Comparison of ENCODE assay signal across 9 cellular contexts in genomic region chr11:57640068-57640800, GRCh38. TPM values are rescaled to one million over a fixed set of nuclear protein-coding genes. Genes with fewer than 3 reads are reported as not detected.
DNase-seq lines count a peak whose midpoint lies in the region; ATAC-seq and TF ChIP-seq lines count a peak whose summit lies in the region.
"Had no signal": no experiment of that assay in that cellular context is flagged by ENCODE, and none has a peak within 500 bp of the region (broad histone marks: within the 10 kb centered on the region; RNA-seq: fewer than 3 reads in every experiment).

No MANE protein-coding gene starts in this region.

- no peaks in the 10 kb centered on the region for H3K9me3 ChIP-seq in GM23248 (ENCODE audit: low read depth)
- no peaks in the 10 kb centered on the region for H3K9me3 ChIP-seq in SK-N-MC (ENCODE audit: low read depth, low read length)
- no peaks in the 10 kb centered on the region for H3K9me3 ChIP-seq in psoas muscle

- no peak overlapping the region for H2AFZ ChIP-seq in GM23248

- H3K27ac ChIP-seq in GM23248 (no peak overlapping the region), SK-N-MC (peak overlapping the region; percentile 92), psoas muscle (no peak overlapping the region)

- peaks cover 44% of the 10 kb centered on the region for H3K79me2 ChIP-seq in GM23248 (ENCODE audit: insufficient read depth)

- H3K36me3 Mint-ChIP-seq in glutamatergic neuron (ENCODE audit: unreplicated experiment) = no peaks in the 10 kb centered on the region
- H3K36me3 Mint-ChIP-seq in Calu3 (ENCODE audit: insufficient read depth, unreplicated experiment) = peaks cover 12% of the 10 kb centered on the region

- peak overlapping the region; percentile 91 for H3K4me2 ChIP-seq in GM23248 (ENCODE audit: unreplicated experiment)

- H3K9me3 Mint-ChIP-seq in glutamatergic neuron (ENCODE audit: unreplicated experiment) = peaks cover 18% of the 10 kb centered on the region
- H3K9me3 Mint-ChIP-seq in Calu3 (ENCODE audit: low read depth, unreplicated experiment) = no peaks in the 10 kb centered on the region

- H3K4me1 ChIP-seq in GM23248 (ENCODE audit: insufficient read depth) = peaks cover 14% of the 10 kb centered on the region
- peaks cover 15% of the 10 kb centered on the region for H3K4me1 ChIP-seq in psoas muscle

- peaks cover 39% of the 10 kb centered on the region for H3K4me1 Mint-ChIP-seq in glutamatergic neuron (ENCODE audit: low read depth, unreplicated experiment)
- H3K4me1 Mint-ChIP-seq in Calu3 (ENCODE audit: low read depth, unreplicated experiment) = peaks cover 5% of the 10 kb centered on the region

- H3K9me2 ChIP-seq in GM23248 (ENCODE audit: insufficient read depth) = no peaks in the 10 kb centered on the region

- 86% methylated on average over 9 of the region's 9 CpGs for WGBS in GM23248 (ENCODE audit: low coverage in 1 of 2, low lambda C conversion rate in 2 of 2, missing lambda C conversion rate in 2 of 2), 2 experiments
- WGBS in psoas muscle, 3 donors = 50 to 55% (median 54%) methylated on average over 9 of the region's 9 CpGs

- H3F3A ChIP-seq in GM23248 (ENCODE audit: insufficient read depth) = peaks cover 25% of the 10 kb centered on the region

- TF ChIP-seq CTCF in glutamatergic neuron (IDR thresholded peaks at IDR 0.05; ENCODE audit: partially characterized antibody, unreplicated experiment) = no peak
- TF ChIP-seq CTCF in psoas muscle (IDR thresholded peaks at IDR 0.05) = no peak
- TF ChIP-seq CTCF in Calu3 (IDR thresholded peaks at IDR 0.05; ENCODE audit: unreplicated experiment) = no peak

- H3K4me3 Mint-ChIP-seq in glutamatergic neuron (ENCODE audit: unreplicated experiment) (peak overlapping the region; percentile 98), Calu3 (ENCODE audit: low read depth, unreplicated experiment) (no peak overlapping the region)

- H3K4me3 ChIP-seq in GM23248 (peak overlapping the region; percentile 97), SK-N-MC (peak overlapping the region; percentile 97), psoas muscle (peak overlapping the region; percentile 68)

- no TSS peak for BruUV-seq in Calu3 (replicated peaks; lab: Mats Ljungman, UMichigan)

- CTCF ChIA-PET in Calu3 (lab: Charles Lee) = interaction anchor here (0.9 to 3.5 kb wide), 9 partner anchors 17 to 294 kb away, joined by 3 to 62 read pairs (median 8); partner anchors contain the start of genes CLP1 and UBE2L6

- H4K20me1 ChIP-seq in GM23248 (ENCODE audit: insufficient read depth) = 0 out of 2 replicates have a peak, but pooled peaks cover 8% of the 10 kb centered on the region

- peak overlapping the region; percentile 85; the same call in 1 of the 2 replicates for H3K9ac ChIP-seq in GM23248
- peak overlapping the region; percentile 73 for H3K9ac ChIP-seq in SK-N-MC (ENCODE audit: insufficient read length)

- intact Hi-C loops in psoas muscle (cut with DNase I) (loop anchor here (2.0 to 5.0 kb wide), 3 partner anchors 73 to 293 kb away; partner anchors contain the start of gene UBE2L6 (in 1 of the 2)), Calu3 (cut with micrococcal nuclease; ENCODE audit: unreplicated experiment) (loop anchor here (2.0 to 10.0 kb wide), 2 partner anchors 181 to 875 kb away; no protein-coding TSS in a partner anchor)

- H3K27me3 ChIP-seq in GM23248 (replicated peaks; ENCODE audit: insufficient read depth) (no peaks in the 10 kb centered on the region), psoas muscle (ENCODE audit: insufficient read depth in 3 of 3, low read length in 2 of 3) (peaks cover 0 to 21% (median 8%) of the 10 kb centered on the region in 3 donors)

- peaks cover 36% of the 10 kb centered on the region for H3K27me3 Mint-ChIP-seq in glutamatergic neuron (ENCODE audit: unreplicated experiment)
- peaks cover 35% of the 10 kb centered on the region for H3K27me3 Mint-ChIP-seq in Calu3 (ENCODE audit: unreplicated experiment)

- ATAC-seq in psoas muscle (no peak), GM21367 (IDR thresholded peaks at IDR 0.05; ENCODE audit: unreplicated experiment) (no peak), GM18873 (IDR thresholded peaks at IDR 0.05; ENCODE audit: low FRiP score, unreplicated experiment) (no peak)

- H3K36me3 ChIP-seq in GM23248 (ENCODE audit: low read depth) (no peaks in the 10 kb centered on the region), SK-N-MC (ENCODE audit: insufficient read depth, low read length) (0 out of 2 replicates have a peak, but pooled peaks cover 3% of the 10 kb centered on the region), psoas muscle (ENCODE audit: insufficient read depth in 1 of 2, low read depth in 1 of 2) (no peaks in the 10 kb centered on the region)

- DNase-seq in GM23248 (no peak), SK-N-MC (ENCODE audit: low read depth, low spot score) (no peak), glutamatergic neuron (no peak), psoas muscle (no peak), Calu3 (no peak)
- no peak for DNase-seq in NK-92 treated with Interleukin-12 subunit alpha and Interleukin-12 subunit beta, amount 100 ng/mL, for 24 hours (lab: John Stamatoyannopoulos, UW)
- DNase-seq: NCI-H1417 treated with DMSO at 0.1 percent for 48 hours had no signal

- in situ Hi-C loops in GM23248 (cut with MboI) = loop anchor here (5.0 kb wide), 1 partner anchor 73 kb away; the partner anchor contains the start of gene UBE2L6

- peak overlapping the region; percentile 90 for H3K27ac Mint-ChIP-seq in glutamatergic neuron (ENCODE audit: unreplicated experiment)
- H3K27ac Mint-ChIP-seq in Calu3 (ENCODE audit: unreplicated experiment) = no peak overlapping the region

RNA-seq across cellular contexts. Expression of gene YPEL4, which starts 9.5 kb away (rescaled TPM):
- 1.7 TPM in 1 of 2 replicates, not detected in the other for total RNA-seq in GM23248 (2014; rRNA removed; shearing (Covaris generic))
- polyA plus RNA-seq in GM23248 (2016; fragmentation: Nextera tagmentation; extraction: Ambion mirVana) (0.35 and 0.49 TPM in 2 replicates), psoas muscle (under 1 TPM; 0.08 to 0.18 (median 0.11) TPM)
- total RNA-seq in glutamatergic neuron (ENCODE audit: unreplicated experiment) (16.9 TPM), psoas muscle (under 1 TPM in 3 of 4 donors, not detected in 1; 0.21 to 0.90 (median 0.59) TPM), Calu3 (2022) (0.28 TPM in 1 of 2 replicates, not detected in the other)

RNA-seq across cellular contexts. Expression of gene CLP1, which starts 17.3 kb away (rescaled TPM):
- 19.6 and 21.0 TPM in 2 replicates for total RNA-seq in GM23248 (2014; rRNA removed; shearing (Covaris generic))
- polyA plus RNA-seq in GM23248 (2016; fragmentation: Nextera tagmentation; extraction: Ambion mirVana) (16.2 and 16.4 TPM in 2 replicates), psoas muscle (10 to 100 TPM in 2 of 3 donors, 1 to 10 TPM in 1; 9.6 to 16.9 (median 14.3) TPM)
- total RNA-seq in glutamatergic neuron (ENCODE audit: unreplicated experiment) (17.1 TPM), psoas muscle (10 to 100 TPM in 2 of 4 donors, 1 to 10 TPM in 2; 6.8 to 11.6 (median 9.2) TPM), Calu3 (2022) (15.2 and 18.6 TPM in 2 replicates)

RNA-seq across cellular contexts. Expression of gene ZDHHC5, which starts 27.7 kb away (rescaled TPM):
- total RNA-seq in GM23248 (2014; rRNA removed; shearing (Covaris generic)) = 43.6 and 52.5 TPM in 2 replicates
- 35.8 and 36.7 TPM in 2 replicates for polyA plus RNA-seq in GM23248 (2016; fragmentation: Nextera tagmentation; extraction: Ambion mirVana)
- total RNA-seq in glutamatergic neuron (ENCODE audit: unreplicated experiment) = 42.3 TPM
- 10 to 100 TPM; 35.2 to 63.5 (median 53.3) TPM for total RNA-seq in psoas muscle
- polyA plus RNA-seq in psoas muscle = 10 to 100 TPM; 32.4 to 63.6 (median 58.0) TPM
- total RNA-seq in Calu3 (2022) = 85.9 and 95.3 TPM in 2 replicates

RNA-seq across cellular contexts. Expression of gene SERPING1, which starts 42.7 kb away (rescaled TPM):
- 98.0 and 147 TPM in 2 replicates for total RNA-seq in GM23248 (2014; rRNA removed; shearing (Covaris generic))
- polyA plus RNA-seq in GM23248 (2016; fragmentation: Nextera tagmentation; extraction: Ambion mirVana) (319 and 327 TPM in 2 replicates), psoas muscle (10 to 100 TPM; 42.6 to 77.2 (median 62.3) TPM)
- total RNA-seq in glutamatergic neuron (ENCODE audit: unreplicated experiment) (46.1 TPM), psoas muscle (10 to 100 TPM; 65.1 to 97.3 (median 71.2) TPM), Calu3 (2022) (61.8 and 112 TPM in 2 replicates)
